ENCODE assay signal across 17 cellular contexts in the genomic region with DNA sequence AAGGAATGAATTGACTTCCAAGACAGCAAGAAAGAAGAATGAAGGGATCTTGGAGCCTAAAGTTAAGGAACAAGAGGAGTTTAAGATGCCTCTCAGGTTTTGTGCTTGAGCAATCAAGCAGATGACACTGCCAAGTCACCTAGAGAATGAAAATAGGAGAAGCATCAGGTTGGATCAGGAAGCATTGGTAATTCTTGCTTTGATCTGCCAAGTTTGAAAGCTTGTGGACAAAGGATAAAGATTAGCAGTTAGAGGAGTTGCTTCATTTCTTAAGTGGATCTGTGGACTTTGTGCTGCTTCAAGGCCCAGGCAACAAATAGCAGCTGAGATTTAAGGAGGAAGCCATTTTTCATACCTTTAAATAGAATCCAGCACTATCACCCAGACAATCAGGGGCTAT. TPM values are rescaled to one million over a fixed set of nuclear protein-coding genes. Genes with fewer than 3 reads are reported as not detected.
"Had no signal": no experiment of that assay in that cellular context is flagged by ENCODE, and none has a peak within 500 bp of the region (broad histone marks: within the 10 kb centered on the region; RNA-seq: fewer than 3 reads in every experiment).

No MANE protein-coding gene starts in this region.

- H3K27me3 ChIP-seq: ascending aorta, cardiac muscle cell, right lobe of liver had no signal

- H3K4me3 ChIP-seq: ascending aorta, cardiac muscle cell, gastroesophageal sphincter, lung, right lobe of liver, spleen had no signal

- DNase-seq: activated CD4-positive, alpha-beta T cell treated with anti-CD3 and anti-CD28 coated beads for 36 hours; activated CD8-positive, alpha-beta memory T cell treated with anti-CD3 and anti-CD28 coated beads, Interleukin-2, amount 50 U/mL, for 4 hours; activated CD8-positive, alpha-beta T cell treated with anti-CD3 and anti-CD28 coated beads for 36 hours; activated naive CD4-positive, alpha-beta T cell; activated naive CD8-positive, alpha-beta T cell treated with anti-CD3 and anti-CD28 coated beads, Interleukin-2, amount 50 U/mL, for 24 hours; naive thymus-derived CD4-positive, alpha-beta T cell; right lobe of liver; spleen; stimulated activated CD4-positive, alpha-beta T cell treated with anti-CD3 and anti-CD28 coated beads, Interleukin-1b, Interleukin-23, amount 100 ng/mL, for 48 hours; stimulated activated naive CD4-positive, alpha-beta T cell treated with Interleukin-2 at 50 U/mL for 16 hours; T-helper 9 cell had no signal

- H3K27ac ChIP-seq: ascending aorta, cardiac muscle cell, gastroesophageal sphincter, right lobe of liver, spleen had no signal

- H3K36me3 ChIP-seq: ascending aorta, cardiac muscle cell, gastroesophageal sphincter, right lobe of liver, spleen had no signal

- ATAC-seq: activated CD4-positive, alpha-beta T cell treated with anti-CD3 and anti-CD28 coated beads for 36 hours; activated CD8-positive, alpha-beta T cell treated with anti-CD3 and anti-CD28 coated beads for 36 hours; activated naive CD8-positive, alpha-beta T cell treated with anti-CD3 and anti-CD28 coated beads, Interleukin-2, amount 50 U/mL, for 24 hours; gastroesophageal sphincter; naive thymus-derived CD4-positive, alpha-beta T cell; right lobe of liver had no signal

- H3K4me1 ChIP-seq: ascending aorta, gastroesophageal sphincter, right lobe of liver, spleen had no signal

- H3K9me3 ChIP-seq: ascending aorta, gastroesophageal sphincter, right lobe of liver, spleen had no signal

RNA-seq across cellular contexts. Expression of a gene that starts 35.6 kb away (rescaled TPM):
- total RNA-seq: activated T-helper 1 cell treated with anti-CD3 and anti-CD28 coated beads, Interleukin-12 subunit alpha, Interleukin-12 subunit beta, Interleukin-2, Interleukin-4 antibody, amounts not matched to agents 30 ng/mL and 10 ng/mL and 1 ng/mL, durations not matched to agents 14 hours and 24 hours and 36 hours; ascending aorta; mononuclear cell; right lobe of liver had no signal
